Comparison of ENCODE assay signal across 9 cellular contexts in the genomic region with DNA sequence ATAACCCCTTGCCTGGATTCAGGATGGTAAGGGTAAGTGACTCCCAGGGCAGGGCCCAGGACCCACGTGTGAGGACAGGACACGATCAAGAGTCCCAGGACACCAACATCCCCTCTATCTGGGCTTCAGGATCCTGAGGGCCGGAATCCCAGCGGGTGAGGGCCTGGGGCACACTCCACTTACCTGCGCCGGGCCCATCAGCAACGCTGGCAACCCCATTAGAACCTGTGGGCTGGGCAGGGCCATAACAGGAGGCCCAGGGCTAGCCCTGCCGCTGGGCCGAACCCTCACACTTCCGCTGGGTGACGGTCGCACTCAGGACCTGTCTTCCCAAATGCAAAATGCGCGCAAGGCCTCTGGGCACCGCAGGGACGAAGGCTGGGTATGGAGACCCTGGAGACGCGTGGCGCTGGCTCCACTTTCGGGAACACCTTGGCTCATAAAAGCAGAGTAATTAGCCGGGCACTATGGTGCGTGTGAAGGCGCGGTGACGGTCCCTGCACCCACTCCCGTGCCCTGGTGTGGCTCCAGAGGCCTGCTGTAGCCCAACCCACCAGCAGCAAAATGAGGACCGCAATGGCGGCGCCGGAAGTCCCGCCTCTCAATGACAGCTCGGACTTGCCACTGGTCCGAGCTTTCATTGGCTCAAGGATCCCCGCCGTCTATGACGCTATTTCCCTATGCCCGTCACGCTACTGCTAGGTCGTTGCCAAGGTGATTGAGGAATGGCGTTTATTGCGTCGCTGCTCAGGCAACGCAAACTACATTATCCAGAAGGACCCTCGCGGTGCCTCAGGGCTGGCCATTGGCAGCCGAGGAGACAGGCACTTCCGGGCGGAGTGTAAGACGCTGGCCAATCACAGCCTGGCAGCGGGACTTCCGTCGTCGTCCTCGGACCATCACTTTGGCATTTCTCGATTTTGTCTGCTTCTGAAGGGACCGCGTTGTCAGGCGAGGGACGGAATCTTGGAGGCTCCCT. TPM values are rescaled to one million over a fixed set of nuclear protein-coding genes. Genes with fewer than 3 reads are reported as not detected.
DNase-seq lines count a peak whose midpoint lies in the region; ATAC-seq, FAIRE-seq and TF ChIP-seq lines count a peak whose summit lies in the region.
"Had no signal": no experiment of that assay in that cellular context is flagged by ENCODE, and none has a peak within 500 bp of the region (broad histone marks: within the 10 kb centered on the region; RNA-seq: fewer than 3 reads in every experiment).

Gene ZNF132 (minus strand): TSS at position 578 of the 979 bp plus-strand sequence. CDS start 332 bp downstream, at position 246.

- FAIRE-seq in D721Med (lab: Jason Lieb, UNC) = no peak

- no peaks in the 10 kb centered on the region for H3K9me2 ChIP-seq in hepatocyte (replicated peaks; ENCODE audit: insufficient read depth)

- peak; percentile 79 for DNase-seq in D721Med (ENCODE audit: insufficient read length, low spot score)
- peak; percentile 91 for DNase-seq in T1000 (lab: John Stamatoyannopoulos, UW)
- DNase-seq in astrocyte of the cerebellum (ENCODE audit: low read depth) = peak; percentile 100
- DNase-seq in hepatocyte (ENCODE audit: low spot score) = peak; percentile 91
- peak; percentile 95 to 99 for DNase-seq in uterus

- peak within 1 kb of the TSS; percentile 79 to 99 (median 95) for H3K4me3 Mint-ChIP-seq in IgD-negative memory B cell

- peak; percentile 95 for ATAC-seq in GM21447 (IDR thresholded peaks at IDR 0.05; ENCODE audit: unreplicated experiment)

- intact Hi-C loops in uterus (cut with DNase I; ENCODE audit: low total_unique reads) = no loop called here

- TF ChIP-seq POLR2A in uterus (IDR thresholded peaks at IDR 0.05) = peak in 1 of 2 donors; percentile 27

- no peaks in the 10 kb centered on the region for H3K27me3 ChIP-seq in hepatocyte
- H3K27me3 ChIP-seq in rectal smooth muscle tissue (ENCODE audit: control insufficient read depth, insufficient read depth, low read length) = no peaks in the 10 kb centered on the region
- H3K27me3 ChIP-seq in uterus = no peaks in the 10 kb centered on the region
- H3K27me3 ChIP-seq: cardiac muscle cell had no signal

- peak within 1 kb of the TSS; percentile 27 for H3K9ac ChIP-seq in rectal smooth muscle tissue (ENCODE audit: low read length)

- 37% methylated on average over 56 of the region's 59 CpGs for WGBS in hepatocyte (ENCODE audit: low lambda C conversion rate, missing lambda C conversion rate)

- H3K9me3 Mint-ChIP-seq in IgD-negative memory B cell = peaks cover 11 to 35% (median 19%) of the 10 kb centered on the region in 3 donors

- H3K4me1 ChIP-seq in hepatocyte (ENCODE audit: insufficient read depth) = peaks cover 5% of the 10 kb centered on the region
- peaks cover 5% of the 10 kb centered on the region for H3K4me1 ChIP-seq in rectal smooth muscle tissue (ENCODE audit: control insufficient read depth, insufficient read depth, low read length)
- H3K4me1 ChIP-seq in uterus = no peaks in the 10 kb centered on the region

- peaks cover 26% of the 10 kb centered on the region for H3K36me3 Mint-ChIP-seq in IgD-negative memory B cell

- H2AFZ ChIP-seq in hepatocyte = peak within 1 kb of the TSS; percentile 55

- H3K27ac ChIP-seq in hepatocyte (peak within 1 kb of the TSS; percentile 56), rectal smooth muscle tissue (ENCODE audit: low read depth, low read length) (peak within 1 kb of the TSS; percentile 76), uterus (peak within 1 kb of the TSS; percentile 69 to 71)
- H3K27ac ChIP-seq: cardiac muscle cell had no signal

- no peaks in the 10 kb centered on the region for H3K79me2 ChIP-seq in hepatocyte

- H3K9me3 ChIP-seq in hepatocyte (ENCODE audit: low read depth) (no peaks in the 10 kb centered on the region), uterus (peaks cover 0 to 42% of the 10 kb centered on the region in 2 donors)

- H3K27me3 Mint-ChIP-seq in IgD-negative memory B cell = peaks cover 3% of the 10 kb centered on the region

- peak within 1 kb of the TSS; percentile 74 to 96 (median 87) for H3K27ac Mint-ChIP-seq in IgD-negative memory B cell

- TF ChIP-seq CTCF in D721Med (IDR thresholded peaks at IDR 0.05; ENCODE audit: insufficient read depth, missing control alignments) = no peak
- TF ChIP-seq CTCF in astrocyte of the cerebellum (IDR thresholded peaks at IDR 0.05; ENCODE audit: low read depth, low read length, missing control alignments) = no peak
- no peak for TF ChIP-seq CTCF in hepatocyte (IDR thresholded peaks at IDR 0.05; ENCODE audit: poor library complexity)
- TF ChIP-seq CTCF in uterus (IDR thresholded peaks at IDR 0.05) = no peak

- H3K4me3 ChIP-seq in astrocyte of the cerebellum (ENCODE audit: low read depth, low read length) = peak within 1 kb of the TSS; percentile 57
- H3K4me3 ChIP-seq in hepatocyte = peak within 1 kb of the TSS; percentile 53
- H3K4me3 ChIP-seq in rectal smooth muscle tissue (ENCODE audit: low read length) = peak within 1 kb of the TSS; percentile 82
- H3K4me3 ChIP-seq in uterus = peak within 1 kb of the TSS; percentile 47 to 75
- H3K4me3 ChIP-seq: cardiac muscle cell had no signal

- H3K4me2 ChIP-seq in hepatocyte = peak within 1 kb of the TSS; percentile 83

- in situ Hi-C loops in astrocyte of the cerebellum (cut with HindIII; ENCODE audit: low sequenced_read_pairs) = no loop called here

- H3K4me1 Mint-ChIP-seq in IgD-negative memory B cell = peaks cover 5 to 14% (median 13%) of the 10 kb centered on the region in 3 donors

- H3K36me3 ChIP-seq in hepatocyte (replicated peaks; ENCODE audit: insufficient read depth, low read depth) = no peaks in the 10 kb centered on the region
- peaks cover 23% of the 10 kb centered on the region for H3K36me3 ChIP-seq in rectal smooth muscle tissue (ENCODE audit: control insufficient read depth, insufficient read depth, low read length)
- no peaks in the 10 kb centered on the region for H3K36me3 ChIP-seq in uterus
- H3K36me3 ChIP-seq: cardiac muscle cell had no signal

- H4K20me1 ChIP-seq in hepatocyte (ENCODE audit: insufficient read depth, poor library complexity, severe bottlenecking) = no peaks in the 10 kb centered on the region

RNA-seq across cellular contexts. Expression of gene ZNF132, which starts in this region (rescaled TPM):
- polyA plus RNA-seq in IgD-negative memory B cell (0.53 TPM), hepatocyte (0.35 and 0.95 TPM in 2 replicates)
- total RNA-seq in hepatocyte (1.0 and 1.5 TPM in 2 replicates), uterus (10 to 100 TPM in 1 of 4 donors, 1 to 10 TPM in 3; 4.4 to 19.8 (median 7.6) TPM)
- total RNA-seq: cardiac muscle cell had no signal

Comparison
In these comparisons a context has a peak if more than half of its experiments do, and no peak if none do; other contexts are left out.
1. Peak in every context shown above with its lines: DNase-seq, ATAC-seq, H3K4me3 ChIP-seq and H3K27ac ChIP-seq.